In the genomic region with DNA sequence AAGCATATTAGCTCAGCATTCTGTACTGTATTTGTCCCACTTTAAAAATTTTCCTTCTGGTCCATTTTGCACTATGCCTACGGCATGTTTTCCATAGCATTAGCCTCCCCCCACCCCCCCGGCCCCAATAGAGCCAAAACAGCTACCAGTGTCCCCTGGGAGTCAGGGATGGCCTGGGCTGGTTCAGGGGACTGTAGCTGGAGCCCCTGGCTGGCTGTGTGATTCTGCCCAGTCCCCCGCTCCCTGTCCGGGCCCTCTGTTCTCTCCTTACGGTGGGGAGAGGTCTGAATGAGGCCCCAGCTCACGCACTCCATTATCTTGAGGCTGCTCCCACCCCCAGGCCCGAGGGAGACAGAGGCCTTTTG, we compare ENCODE assay signal across 9 cellular contexts.
DNase-seq lines count a peak whose midpoint lies in the region; ATAC-seq and TF ChIP-seq lines count a peak whose summit lies in the region.
"Had no signal": no experiment of that assay in that cellular context is flagged by ENCODE, and none has a peak within 500 bp of the region (broad histone marks: within the 10 kb centered on the region; RNA-seq: fewer than 3 reads in every experiment).

No MANE protein-coding gene starts in this region.

- in situ Hi-C loops in GM13976 (cut with MboI; ENCODE audit: low sequenced_read_pairs, unreplicated experiment): no loop called here

- H3K27ac ChIP-seq in ascending aorta: peak overlapping the region; percentile 87 to 93
- no peak overlapping the region for H3K27ac ChIP-seq in parathyroid adenoma
- H3K27ac ChIP-seq: C4-2B had no signal

- H3K36me3 ChIP-seq in ascending aorta: no peaks in the 10 kb centered on the region
- no peaks in the 10 kb centered on the region for H3K36me3 ChIP-seq in parathyroid adenoma (ENCODE audit: control insufficient read depth, insufficient read depth, low read length)
- H3K36me3 ChIP-seq in mucosa of descending colon (ENCODE audit: low read depth): no peaks in the 10 kb centered on the region

- H3K4me3 ChIP-seq in AG10803 (ENCODE audit: low read length) (peak overlapping the region; percentile 54), ascending aorta (peak overlapping the region; percentile 42 to 65), parathyroid adenoma (ENCODE audit: low read depth, low read length) (no peak overlapping the region), mucosa of descending colon (no peak overlapping the region)

- H3K9me3 ChIP-seq in ascending aorta (no peaks in the 10 kb centered on the region), parathyroid adenoma (ENCODE audit: control insufficient read depth, low read length) (no peaks in the 10 kb centered on the region), mucosa of descending colon (no peaks in the 10 kb centered on the region)

- H3K27me3 ChIP-seq in ascending aorta (no peaks in the 10 kb centered on the region), parathyroid adenoma (ENCODE audit: control insufficient read depth, insufficient read depth, low read length) (no peaks in the 10 kb centered on the region)

- H3K79me2 ChIP-seq in parathyroid adenoma: no peaks in the 10 kb centered on the region

- peak overlapping the region; percentile 82 for H2AFZ ChIP-seq in parathyroid adenoma

- peaks cover 0 to 20% of the 10 kb centered on the region in 2 donors for H3K4me1 ChIP-seq in ascending aorta
- peaks cover 2% of the 10 kb centered on the region for H3K4me1 ChIP-seq in parathyroid adenoma
- peaks cover 7% of the 10 kb centered on the region for H3K4me1 ChIP-seq in mucosa of descending colon (ENCODE audit: low read depth)

- peak overlapping the region; percentile 91 for H3K4me2 ChIP-seq in parathyroid adenoma (ENCODE audit: low read length)

- intact Hi-C loops in ascending aorta (cut with DNase I) (loop anchor here (1.0 to 2.0 kb wide), 4 partner anchors 17 to 102 kb away; no protein-coding TSS in a partner anchor), left ventricle myocardium superior (cut with micrococcal nuclease) (no loop called here), mucosa of descending colon (cut with DNase I, micrococcal nuclease) (no loop called here)

- no peak overlapping the region for H3K9ac ChIP-seq in parathyroid adenoma

- TF ChIP-seq CTCF in AG10803 (conservative IDR thresholded peaks at IDR 0.05; ENCODE audit: low read length) (no peak), ascending aorta (IDR thresholded peaks at IDR 0.05) (no peak), parathyroid adenoma (IDR thresholded peaks at IDR 0.05) (no peak), GM13976 (IDR thresholded peaks at IDR 0.05; ENCODE audit: borderline replicate concordance, control extremely low read depth, extremely low read depth, insufficient read depth, missing control alignments) (no peak), mucosa of descending colon (IDR thresholded peaks at IDR 0.05) (no peak)

- ATAC-seq in left ventricle myocardium superior: peak; percentile 42
- ATAC-seq in GM18520 (IDR thresholded peaks at IDR 0.05; ENCODE audit: unreplicated experiment): no peak
- no peak for ATAC-seq in mucosa of descending colon

- DNase-seq in AG10803 (ENCODE audit: low read depth) (no peak), ascending aorta (ENCODE audit: low spot score in 2 of 2) (no peak), left ventricle myocardium superior (no peak), anterior cingulate cortex (lab: John Stamatoyannopoulos, UW) (no peak), GM13976 (ENCODE audit: low spot score) (no peak), mucosa of descending colon (no peak)

Comparison
In these comparisons a context has a peak if more than half of its experiments do, and no peak if none do; other contexts are left out.
1. H3K4me3 ChIP-seq: peak in AG10803 (single experiment) and ascending aorta (2 of 2); none in parathyroid adenoma (single experiment) and mucosa of descending colon (single experiment).